Comparison of ENCODE assay signal across 9 cellular contexts in the genomic region with DNA sequence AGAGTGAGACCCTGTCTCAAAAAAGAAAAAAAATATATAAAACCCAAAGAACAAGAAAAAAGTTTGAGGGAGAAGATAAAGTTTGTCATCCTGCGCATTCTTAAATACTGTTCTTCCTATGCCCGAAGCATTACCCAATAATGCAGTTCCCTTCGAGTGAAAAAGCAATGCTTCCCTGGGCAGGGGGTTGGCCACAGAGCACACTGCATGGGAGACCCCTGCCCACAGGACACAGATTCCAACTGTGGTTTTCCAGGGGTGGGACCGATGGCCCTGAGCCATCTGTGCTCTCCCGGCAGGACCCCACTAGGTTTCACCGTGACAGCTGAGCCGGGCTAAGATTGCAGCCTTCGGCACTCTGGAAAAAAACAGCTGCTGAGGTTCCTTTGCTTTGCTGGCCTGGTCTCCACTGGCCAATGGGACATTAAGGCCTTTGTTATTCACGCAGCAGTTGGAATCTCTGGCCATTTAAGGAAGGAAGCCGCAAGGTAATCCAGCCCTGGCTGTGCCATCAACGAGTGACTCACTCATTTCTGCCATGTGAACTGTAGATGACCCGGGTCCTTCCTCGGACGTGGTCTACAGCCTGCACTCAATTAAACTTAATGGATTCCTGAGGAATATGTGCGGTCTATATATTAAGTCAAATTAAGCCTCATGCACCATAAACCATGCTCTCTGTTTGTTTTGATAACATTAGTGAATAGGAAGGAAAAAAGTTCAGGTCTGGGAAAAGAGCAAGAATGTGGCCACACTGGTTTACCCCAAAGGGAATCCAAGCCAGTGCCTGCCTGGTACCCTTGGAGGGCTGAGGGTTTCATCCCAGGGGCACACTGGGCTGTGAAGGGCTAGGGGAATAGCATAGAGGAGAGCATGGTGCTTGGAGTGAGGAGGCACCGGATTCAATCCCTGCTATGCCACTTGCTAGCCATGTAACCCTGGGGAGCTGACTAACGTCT.
DNase-seq lines count a peak whose midpoint lies in the region; ATAC-seq, FAIRE-seq and TF ChIP-seq lines count a peak whose summit lies in the region.
"Had no signal": no experiment of that assay in that cellular context is flagged by ENCODE, and none has a peak within 500 bp of the region (broad histone marks: within the 10 kb centered on the region; RNA-seq: fewer than 3 reads in every experiment).

No MANE protein-coding gene starts in this region.

- peak; percentile 22 for DNase-seq in CD1c-positive myeloid dendritic cell (ENCODE audit: extremely low spot score)
- peak; percentile 76 for DNase-seq in MV-4-11 (lab: John Stamatoyannopoulos, UW)
- peak; percentile 98 for DNase-seq in endothelial cell of umbilical vein (ENCODE audit: low read depth, low spot score)
- no peak for DNase-seq in SW 1271 (lab: John Stamatoyannopoulos, UW)
- no peak for DNase-seq in activated CD4-positive, CD25-positive, alpha-beta regulatory T cell (lab: John Stamatoyannopoulos, UW)
- no peak for DNase-seq in hippocampal formation (lab: John Stamatoyannopoulos, UW)
- DNase-seq: NK-92 treated with Interleukin-12 subunit alpha and Interleukin-12 subunit beta, amount 100 ng/mL, for 24 hours had no signal

- H3K36me3 ChIP-seq in endothelial cell of umbilical vein (ENCODE audit: control insufficient read depth in 2 of 2, extremely low read depth in 1 of 2, insufficient read depth in 2 of 2, low read length in 2 of 2) = no peaks in the 10 kb centered on the region
- no peaks in the 10 kb centered on the region for H3K36me3 ChIP-seq in mesodermal cell (ENCODE audit: control insufficient read depth, insufficient read depth, low read length)

- FAIRE-seq in endothelial cell of umbilical vein (lab: Jason Lieb, UNC) = peak; percentile 100

- POLR2A ChIA-PET in endothelial cell of umbilical vein (lab: Charles Lee) = no interaction called here

- no peaks in the 10 kb centered on the region for H3K9me1 ChIP-seq in endothelial cell of umbilical vein (replicated peaks; ENCODE audit: control insufficient read depth, extremely low read depth, insufficient read depth, low read length)

- H3K27ac ChIP-seq in endothelial cell of umbilical vein (ENCODE audit: insufficient read depth, low read depth, low read length) = peak overlapping the region; percentile 84
- peak overlapping the region; percentile 33 for H3K27ac ChIP-seq in mesodermal cell (ENCODE audit: low read depth, low read length, severe bottlenecking)

- TF ChIP-seq POLR2A in endothelial cell of umbilical vein (IDR thresholded peaks at IDR 0.05; ENCODE audit: low read depth, low read length) = peak; percentile 27

- no peak for ATAC-seq in GM21526 (IDR thresholded peaks at IDR 0.05; ENCODE audit: low FRiP score, unreplicated experiment)

- H3K4me3 ChIP-seq in endothelial cell of umbilical vein (replicated peaks in 1 of 3; ENCODE audit: insufficient read depth in 1 of 3, low read depth in 1 of 3, low read length in 3 of 3) (no peak overlapping the region), mesodermal cell (ENCODE audit: extremely low read depth, insufficient read depth, low read length, poor library complexity, severe bottlenecking) (no peak overlapping the region)

- H3K79me2 ChIP-seq in endothelial cell of umbilical vein (ENCODE audit: control insufficient read depth, insufficient read depth, low read length) = no peaks in the 10 kb centered on the region

- peaks cover 16% of the 10 kb centered on the region for H3K4me1 ChIP-seq in endothelial cell of umbilical vein (ENCODE audit: control insufficient read depth, extremely low read depth, insufficient read depth, low read length)
- H3K4me1 ChIP-seq in mesodermal cell (ENCODE audit: control insufficient read depth, insufficient read depth, low read length, poor library complexity, severe bottlenecking) = peaks cover 6% of the 10 kb centered on the region

- no peaks in the 10 kb centered on the region for H4K20me1 ChIP-seq in endothelial cell of umbilical vein (replicated peaks; ENCODE audit: control insufficient read depth, extremely low read depth, insufficient read depth, low read length)

- no peak for TF ChIP-seq CTCF in endothelial cell of umbilical vein (IDR thresholded peaks at IDR 0.05; ENCODE audit: extremely low read depth in 1 of 2, insufficient read depth in 1 of 2, low read depth in 1 of 2, low read length in 2 of 2)

- H3K9ac ChIP-seq in endothelial cell of umbilical vein (replicated peaks; ENCODE audit: extremely low read depth, insufficient read depth, low read length) = peak overlapping the region; percentile 59

- CTCF ChIA-PET in endothelial cell of umbilical vein (lab: Charles Lee) = no interaction called here

- intact Hi-C loops in endothelial cell of umbilical vein (cut with micrococcal nuclease) = loop anchor here (1.0 to 2.0 kb wide), 6 partner anchors 34 to 363 kb away; a partner anchor contains a TSS

- dilution Hi-C loops in endothelial cell of umbilical vein (cut with MboI; ENCODE audit: extremely low pct_ligation_motif_present, low sequenced_read_pairs) = no loop called here

- TSS peak; percentile 87 for BruUV-seq in endothelial cell of umbilical vein (replicated peaks; lab: Mats Ljungman, UMichigan)

- H3K4me2 ChIP-seq in endothelial cell of umbilical vein (ENCODE audit: insufficient read depth, low read length) = peak overlapping the region; percentile 43

- peak overlapping the region; percentile 23 for H2AFZ ChIP-seq in endothelial cell of umbilical vein (ENCODE audit: low read depth, low read length)

- H3K9me3 ChIP-seq in endothelial cell of umbilical vein (replicated peaks; ENCODE audit: control insufficient read depth, insufficient read depth, low read length) = no peaks in the 10 kb centered on the region
- H3K9me3 ChIP-seq in mesodermal cell (ENCODE audit: control insufficient read depth, low read length) = peaks cover 4% of the 10 kb centered on the region

- H3K27me3 ChIP-seq in endothelial cell of umbilical vein (ENCODE audit: control insufficient read depth in 2 of 2, insufficient read depth in 2 of 2, low read length in 2 of 2) = no peaks in the 10 kb centered on the region

- WGBS in mesodermal cell (ENCODE audit: insufficient coverage in 2 of 2), 2 experiments = 63 to 69% methylated on average over 10 to 11 of the region's 17 CpGs

TF ChIP-seq in endothelial cell of umbilical vein, 7 proteins besides CTCF, POLR2A, EP300 and RAD21:
- peak; percentile 94 for TF ChIP-seq JUN (IDR thresholded peaks at IDR 0.05; ENCODE audit: borderline replicate concordance, insufficient read depth, insufficient read length, low read depth)
- TF ChIP-seq GATA2 (IDR thresholded peaks at IDR 0.05; ENCODE audit: insufficient read depth, insufficient read length, low read depth, low read length) = no peak
- TF ChIP-seq POLR2AphosphoS5 (IDR thresholded peaks at IDR 0.05; ENCODE audit: insufficient read depth, low read depth, low read length) = peak; percentile 71
- no peak for TF ChIP-seq MYC (IDR thresholded peaks at IDR 0.05; ENCODE audit: low read depth, low read length)
- TF ChIP-seq, protein P1, sequence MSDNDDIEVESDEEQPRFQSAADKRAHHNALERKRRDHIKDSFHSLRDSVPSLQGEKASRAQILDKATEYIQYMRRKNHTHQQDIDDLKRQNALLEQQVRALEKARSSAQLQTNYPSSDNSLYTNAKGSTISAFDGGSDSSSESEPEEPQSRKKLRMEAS (IDR thresholded peaks at IDR 0.05; ENCODE audit: insufficient read depth, insufficient read length) = no peak
- TF ChIP-seq FOS (IDR thresholded peaks at IDR 0.05; ENCODE audit: borderline replicate concordance, insufficient read depth, low read length) = peak; percentile 95
- no peak for TF ChIP-seq EZH2 (IDR thresholded peaks at IDR 0.05; ENCODE audit: borderline replicate concordance, low read depth, low read length, severe bottlenecking)

Comparison
In these comparisons a context has a peak if more than half of its experiments do, and no peak if none do; other contexts are left out.
1. DNase-seq: peak in CD1c-positive myeloid dendritic cell (single experiment), MV-4-11 (single experiment) and endothelial cell of umbilical vein (single experiment); none in SW 1271 (0 of 2), activated CD4-positive, CD25-positive, alpha-beta regulatory T cell (0 of 4) and hippocampal formation (0 of 2).